ENCODE assay signal across 26 cellular contexts in genomic region chr18:59795882-59796281, GRCh38.
"Had no signal": no experiment of that assay in that cellular context is flagged by ENCODE, and none has a peak within 500 bp of the region (broad histone marks: within the 10 kb centered on the region; RNA-seq: fewer than 3 reads in every experiment).

No MANE protein-coding gene starts in this region.

- H3K9ac ChIP-seq: neural progenitor cell had no signal

- H3K9me3 Mint-ChIP-seq: natural killer cell; nephron; stimulated activated effector memory CD8-positive, alpha-beta T cell treated with anti-CD3 and anti-CD28 coated beads, Interleukin-12 subunit alpha, Interleukin-12 subunit beta, amount 100 ng/mL, for 72 hours; stimulated activated naive B cell treated with anti-CD40 and anti-IgM and Interleukin-4, amounts not matched to agents 10 μg/mL and 1 μg/mL and 100 μg/mL, for 72 hours; stimulated activated naive CD8-positive, alpha-beta T cell treated with anti-CD3 and anti-CD28 coated beads, Interleukin-15, Interleukin-2, amounts not matched to agents 100 ng/mL and 50 ng/mL, for 24 hours; type B pancreatic cell had no signal

- H3K27me3 Mint-ChIP-seq: progenitor cell of endocrine pancreas; stimulated activated naive CD8-positive, alpha-beta T cell treated with anti-CD3 and anti-CD28 coated beads, Interleukin-15, Interleukin-2, amounts not matched to agents 100 ng/mL and 50 ng/mL, for 24 hours; type B pancreatic cell had no signal

- H3K9me3 ChIP-seq: pancreas, psoas muscle, right lobe of liver, sigmoid colon, stomach, tibial artery, transverse colon, upper lobe of right lung, uterus had no signal

- H3K4me3 Mint-ChIP-seq: naive thymus-derived CD4-positive, alpha-beta T cell; natural killer cell; nephron; neural progenitor cell; stimulated activated effector memory CD8-positive, alpha-beta T cell treated with anti-CD3 and anti-CD28 coated beads, Interleukin-12 subunit alpha, Interleukin-12 subunit beta, amount 100 ng/mL, for 72 hours; stimulated activated naive B cell treated with anti-CD40 and anti-IgM and Interleukin-4, amounts not matched to agents 10 μg/mL and 1 μg/mL and 100 μg/mL, for 72 hours; stimulated activated naive CD8-positive, alpha-beta T cell treated with anti-CD3 and anti-CD28 coated beads, Interleukin-15, Interleukin-2, amounts not matched to agents 100 ng/mL and 50 ng/mL, for 24 hours; type B pancreatic cell had no signal

- H3K27ac ChIP-seq: neural progenitor cell, pancreas, psoas muscle, right lobe of liver, sigmoid colon, stomach, tibial artery, transverse colon, upper lobe of right lung, uterus had no signal

- H3K27ac Mint-ChIP-seq: naive thymus-derived CD4-positive, alpha-beta T cell; natural killer cell; nephron; neural progenitor cell; progenitor cell of endocrine pancreas; stimulated activated effector memory CD8-positive, alpha-beta T cell treated with anti-CD3 and anti-CD28 coated beads, Interleukin-12 subunit alpha, Interleukin-12 subunit beta, amount 100 ng/mL, for 72 hours; stimulated activated naive B cell treated with anti-CD40 and anti-IgM and Interleukin-4, amounts not matched to agents 10 μg/mL and 1 μg/mL and 100 μg/mL, for 72 hours; stimulated activated naive CD8-positive, alpha-beta T cell treated with anti-CD3 and anti-CD28 coated beads, Interleukin-15, Interleukin-2, amounts not matched to agents 100 ng/mL and 50 ng/mL, for 24 hours; type B pancreatic cell had no signal

- ATAC-seq: naive thymus-derived CD4-positive, alpha-beta T cell; natural killer cell; pancreas; psoas muscle; right cardiac atrium; right lobe of liver; stimulated activated effector memory CD8-positive, alpha-beta T cell treated with anti-CD3 and anti-CD28 coated beads, Interleukin-12 subunit alpha, Interleukin-12 subunit beta, amount 100 ng/mL, for 72 hours; stimulated activated naive B cell treated with anti-CD40 and anti-IgM and Interleukin-4, amounts not matched to agents 10 μg/mL and 1 μg/mL and 100 μg/mL, for 72 hours; upper lobe of right lung had no signal

- H3K4me1 Mint-ChIP-seq: naive thymus-derived CD4-positive, alpha-beta T cell; natural killer cell; stimulated activated effector memory CD8-positive, alpha-beta T cell treated with anti-CD3 and anti-CD28 coated beads, Interleukin-12 subunit alpha, Interleukin-12 subunit beta, amount 100 ng/mL, for 72 hours; stimulated activated naive B cell treated with anti-CD40 and anti-IgM and Interleukin-4, amounts not matched to agents 10 μg/mL and 1 μg/mL and 100 μg/mL, for 72 hours had no signal

- H3K4me1 ChIP-seq: neural progenitor cell, pancreas, psoas muscle, right lobe of liver, sigmoid colon, stomach, tibial artery, transverse colon, upper lobe of right lung, uterus had no signal

- H3K36me3 ChIP-seq: neural progenitor cell, pancreas, right lobe of liver, sigmoid colon, stomach, tibial artery, transverse colon, upper lobe of right lung, uterus had no signal

- H3K27me3 ChIP-seq: neural progenitor cell, pancreas, right lobe of liver, sigmoid colon, stomach, tibial artery, transverse colon, upper lobe of right lung, uterus had no signal

- H3K4me3 ChIP-seq: neural progenitor cell, pancreas, psoas muscle, right lobe of liver, sigmoid colon, stomach, tibial artery, transverse colon, upper lobe of right lung, uterus had no signal

- H3K4me2 ChIP-seq: neural progenitor cell had no signal

- H3K36me3 Mint-ChIP-seq: naive thymus-derived CD4-positive, alpha-beta T cell; natural killer cell; neural progenitor cell; stimulated activated effector memory CD8-positive, alpha-beta T cell treated with anti-CD3 and anti-CD28 coated beads, Interleukin-12 subunit alpha, Interleukin-12 subunit beta, amount 100 ng/mL, for 72 hours; stimulated activated naive B cell treated with anti-CD40 and anti-IgM and Interleukin-4, amounts not matched to agents 10 μg/mL and 1 μg/mL and 100 μg/mL, for 72 hours; type B pancreatic cell had no signal

- DNase-seq: naive thymus-derived CD4-positive, alpha-beta T cell; natural killer cell; occipital lobe; pancreas; psoas muscle; right cardiac atrium; right lobe of liver; sigmoid colon; small intestine; stimulated activated CD4-positive, alpha-beta T cell treated with anti-CD3 and anti-CD28 coated beads, Interleukin-15, amount 100 ng/mL, for 24 hours; stimulated activated CD4-positive, alpha-beta T cell treated with anti-CD3 and anti-CD28 coated beads, Interleukin-2, amount 100 ng/mL, for 24 hours; stimulated activated CD4-positive, alpha-beta T cell treated with anti-CD3 and anti-CD28 coated beads, Interleukin-2, amount 100 ng/mL, for 48 hours; stimulated activated CD4-positive, alpha-beta T cell treated with anti-CD3 and anti-CD28 coated beads, Interleukin-4, amount 100 ng/mL, for 24 hours; stimulated activated naive B cell treated with anti-CD40 and anti-IgM and Interleukin-4, amounts not matched to agents 10 μg/mL and 1 μg/mL and 100 μg/mL, for 72 hours; stimulated activated naive CD4-positive, alpha-beta T cell treated with Interleukin-2 at 50 U/mL for 16 hours; stomach; tibial artery; transverse colon; upper lobe of right lung; uterus had no signal

- H2AFZ ChIP-seq: neural progenitor cell had no signal
